Comparison of ENCODE assay signal across 21 cellular contexts in the genomic region with DNA sequence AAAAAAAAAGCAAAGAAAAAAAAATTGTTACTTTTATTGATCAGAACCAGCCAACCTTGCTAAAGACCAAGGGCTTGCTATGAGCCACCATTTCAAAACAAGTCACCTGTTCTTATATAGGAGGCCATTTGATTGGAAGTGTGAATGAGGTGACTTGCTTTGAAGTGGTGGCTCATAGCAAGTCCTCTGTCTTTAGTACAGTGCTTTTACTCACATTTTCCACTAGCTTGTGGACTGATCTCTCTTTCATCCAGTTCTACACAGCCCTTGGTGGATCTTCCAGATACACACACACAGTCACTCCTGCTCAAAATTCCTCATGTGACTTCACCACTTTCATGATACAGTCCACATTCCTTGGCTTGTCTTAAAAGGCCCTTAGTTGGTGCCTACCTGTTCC. TPM values are rescaled to one million over a fixed set of nuclear protein-coding genes. Genes with fewer than 3 reads are reported as not detected.
A peak's percentile ranks its signal among the peaks of the same experiment; 100 is the strongest.
DNase-seq lines count a peak whose midpoint lies in the region; ATAC-seq and TF ChIP-seq lines count a peak whose summit lies in the region.
"Had no signal": no experiment of that assay in that cellular context is flagged by ENCODE, and none has a peak within 500 bp of the region (broad histone marks: within the 10 kb centered on the region; RNA-seq: fewer than 3 reads in every experiment).

No MANE protein-coding gene starts in this region.

- POLR2A ChIA-PET in activated CD8-positive, alpha-beta T cell treated with anti-CD3 and anti-CD28 coated beads for 36 hours (lab: Charles Lee), result no interaction called here
- POLR2A ChIA-PET in activated CD8-positive, alpha-beta T cell treated with anti-CD3 and anti-CD28 coated beads, Interleukin-2, amount 10 ng/mL, durations not matched to agents 7 days and 5 days (lab: Charles Lee), result no interaction called here

- CTCF ChIA-PET in activated CD8-positive, alpha-beta T cell treated with anti-CD3 and anti-CD28 coated beads for 36 hours (lab: Charles Lee), result interaction anchor here (0.7 kb wide), 1 partner anchor 11 kb away, joined by 3 read pairs; no protein-coding TSS in a partner anchor
- CTCF ChIA-PET in activated CD8-positive, alpha-beta T cell treated with anti-CD3 and anti-CD28 coated beads, Interleukin-2, amount 10 ng/mL, durations not matched to agents 7 days and 5 days (lab: Charles Lee), result no interaction called here

- intact Hi-C loops in activated CD8-positive, alpha-beta T cell treated with anti-CD3 and anti-CD28 coated beads for 36 hours (cut with micrococcal nuclease), result no loop called here

- DNase-seq in activated CD8-positive, alpha-beta T cell treated with anti-CD3 and anti-CD28 coated beads for 36 hours, result no peak
- DNase-seq in activated CD8-positive, alpha-beta T cell treated with anti-CD3 and anti-CD28 coated beads, Interleukin-2, amount 10 ng/mL, durations not matched to agents 7 days and 5 days, result no peak
- no peak for DNase-seq in activated naive CD8-positive, alpha-beta T cell treated with anti-CD3 and anti-CD28 coated beads for 36 hours
- no peak for DNase-seq in stimulated activated naive CD8-positive, alpha-beta T cell treated with anti-CD3 and anti-CD28 coated beads, Interleukin-15, Interleukin-2, amounts not matched to agents 100 U/mL and 50 U/mL, for 24 hours
- no peak for DNase-seq in activated gamma-delta T cell treated with Interleukin-2 at 50 U/mL for 16 hours
- no peak for DNase-seq in stimulated activated CD4-positive, alpha-beta T cell treated with anti-CD3 and anti-CD28 coated beads, Interleukin-12 subunit alpha, Interleukin-12 subunit beta, amount 100 ng/mL, for 4 hours
- DNase-seq: 8988T; ACHN; AML-193; BE2C; CD4-positive, alpha-beta T cell; CD8-positive, alpha-beta memory T cell; DMS 273 treated with DMSO at 0.1 percent for 48 hours; DMS79; EL; GDM1; GM23248; H7; HCEC 1CT had no signal

- H3K4me3 Mint-ChIP-seq in activated CD8-positive, alpha-beta T cell treated with anti-CD3 and anti-CD28 coated beads for 36 hours, result no peak overlapping the region
- H3K4me3 Mint-ChIP-seq in activated CD8-positive, alpha-beta T cell treated with anti-CD3 and anti-CD28 coated beads, Interleukin-2, amount 10 ng/mL, durations not matched to agents 7 days and 5 days, result no peak overlapping the region
- peak overlapping the region; percentile 18 for H3K4me3 Mint-ChIP-seq in activated naive CD8-positive, alpha-beta T cell treated with anti-CD3 and anti-CD28 coated beads for 36 hours
- H3K4me3 Mint-ChIP-seq: CD14-positive monocyte; CD4-positive, alpha-beta T cell; CD8-positive, alpha-beta memory T cell had no signal

- ATAC-seq in activated CD8-positive, alpha-beta T cell treated with anti-CD3 and anti-CD28 coated beads for 36 hours, result peak; percentile 60
- ATAC-seq in activated CD8-positive, alpha-beta T cell treated with anti-CD3 and anti-CD28 coated beads, Interleukin-2, amount 10 ng/mL, durations not matched to agents 7 days and 5 days, result no peak
- ATAC-seq in stimulated activated naive CD8-positive, alpha-beta T cell treated with anti-CD3 and anti-CD28 coated beads, Interleukin-15, Interleukin-2, amounts not matched to agents 100 U/mL and 50 U/mL, for 24 hours, result peak; percentile 65
- ATAC-seq: A549 had no signal

- H3K27ac Mint-ChIP-seq in activated CD8-positive, alpha-beta T cell treated with anti-CD3 and anti-CD28 coated beads for 36 hours, result no peak overlapping the region
- no peak overlapping the region for H3K27ac Mint-ChIP-seq in activated CD8-positive, alpha-beta T cell treated with anti-CD3 and anti-CD28 coated beads, Interleukin-2, amount 10 ng/mL, durations not matched to agents 7 days and 5 days
- H3K27ac Mint-ChIP-seq in activated naive CD8-positive, alpha-beta T cell treated with anti-CD3 and anti-CD28 coated beads for 36 hours, result no peak overlapping the region
- H3K27ac Mint-ChIP-seq: CD4-positive, alpha-beta T cell; CD8-positive, alpha-beta memory T cell had no signal

- H3K9me3 Mint-ChIP-seq in activated CD8-positive, alpha-beta T cell treated with anti-CD3 and anti-CD28 coated beads for 36 hours, result no peaks in the 10 kb centered on the region
- H3K9me3 Mint-ChIP-seq in activated CD8-positive, alpha-beta T cell treated with anti-CD3 and anti-CD28 coated beads, Interleukin-2, amount 10 ng/mL, durations not matched to agents 7 days and 5 days (ENCODE audit: insufficient read depth), result no peaks in the 10 kb centered on the region
- no peaks in the 10 kb centered on the region for H3K9me3 Mint-ChIP-seq in activated naive CD8-positive, alpha-beta T cell treated with anti-CD3 and anti-CD28 coated beads for 36 hours
- H3K9me3 Mint-ChIP-seq: CD4-positive, alpha-beta T cell had no signal

- H3K4me1 Mint-ChIP-seq in activated CD8-positive, alpha-beta T cell treated with anti-CD3 and anti-CD28 coated beads for 36 hours (ENCODE audit: low read depth), result peaks cover 2% of the 10 kb centered on the region
- no peaks in the 10 kb centered on the region for H3K4me1 Mint-ChIP-seq in activated CD8-positive, alpha-beta T cell treated with anti-CD3 and anti-CD28 coated beads, Interleukin-2, amount 10 ng/mL, durations not matched to agents 7 days and 5 days (ENCODE audit: low read depth)
- H3K4me1 Mint-ChIP-seq in activated naive CD8-positive, alpha-beta T cell treated with anti-CD3 and anti-CD28 coated beads for 36 hours, result peaks cover 6% of the 10 kb centered on the region
- H3K4me1 Mint-ChIP-seq: CD14-positive monocyte; CD8-positive, alpha-beta memory T cell had no signal

- TF ChIP-seq CTCF in activated CD8-positive, alpha-beta T cell treated with anti-CD3 and anti-CD28 coated beads for 36 hours (IDR thresholded peaks at IDR 0.05), result no peak

- H3K27me3 Mint-ChIP-seq in activated CD8-positive, alpha-beta T cell treated with anti-CD3 and anti-CD28 coated beads for 36 hours, result peaks cover 9% of the 10 kb centered on the region
- H3K27me3 Mint-ChIP-seq in activated CD8-positive, alpha-beta T cell treated with anti-CD3 and anti-CD28 coated beads, Interleukin-2, amount 10 ng/mL, durations not matched to agents 7 days and 5 days (ENCODE audit: low read depth), result peaks cover 12% of the 10 kb centered on the region
- H3K27me3 Mint-ChIP-seq in activated naive CD8-positive, alpha-beta T cell treated with anti-CD3 and anti-CD28 coated beads for 36 hours, result peaks cover 12% of the 10 kb centered on the region
- H3K27me3 Mint-ChIP-seq: CD4-positive, alpha-beta T cell had no signal

- H3K36me3 Mint-ChIP-seq in activated CD8-positive, alpha-beta T cell treated with anti-CD3 and anti-CD28 coated beads for 36 hours (ENCODE audit: low read depth), result no peaks in the 10 kb centered on the region
- no peaks in the 10 kb centered on the region for H3K36me3 Mint-ChIP-seq in activated CD8-positive, alpha-beta T cell treated with anti-CD3 and anti-CD28 coated beads, Interleukin-2, amount 10 ng/mL, durations not matched to agents 7 days and 5 days (ENCODE audit: low read depth)
- no peaks in the 10 kb centered on the region for H3K36me3 Mint-ChIP-seq in activated naive CD8-positive, alpha-beta T cell treated with anti-CD3 and anti-CD28 coated beads for 36 hours
- H3K36me3 Mint-ChIP-seq: CD14-positive monocyte; CD8-positive, alpha-beta memory T cell had no signal

RNA-seq across cellular contexts. Expression of a gene that starts 13.5 kb away (rescaled TPM):
- total RNA-seq in activated CD8-positive, alpha-beta T cell treated with anti-CD3 and anti-CD28 coated beads for 36 hours, result not detected
- not detected for total RNA-seq in activated CD8-positive, alpha-beta T cell treated with anti-CD3 and anti-CD28 coated beads, Interleukin-2, amount 10 ng/mL, durations not matched to agents 7 days and 5 days
- under 1 TPM in 1 of 2 experiments, not detected in 1; 0.08 TPM for total RNA-seq in activated naive CD8-positive, alpha-beta T cell treated with anti-CD3 and anti-CD28 coated beads for 36 hours
- total RNA-seq: CD4-positive, alpha-beta T cell; CD8-positive, alpha-beta memory T cell; GM23248 had no signal
